Comparison of ENCODE assay signal across 11 cellular contexts in the genomic region with DNA sequence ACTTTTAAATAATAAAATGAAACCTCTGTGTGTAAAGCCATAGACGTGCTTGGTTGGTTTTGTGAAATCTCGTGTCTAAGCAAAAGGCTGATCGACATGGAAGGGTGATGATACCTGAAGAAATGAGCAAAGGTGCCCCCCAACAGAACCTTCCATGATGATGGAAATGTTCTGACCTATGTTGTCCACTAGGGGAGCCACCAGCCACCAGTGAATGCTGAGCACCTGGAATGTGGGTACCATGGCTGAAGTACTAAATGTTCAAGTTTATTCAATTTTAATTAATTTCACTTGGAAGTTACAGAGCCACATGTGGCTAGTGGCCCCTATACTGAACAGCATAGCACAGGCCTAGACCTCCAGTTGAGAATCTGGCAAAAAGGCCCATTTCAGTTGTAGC.
DNase-seq lines count a peak whose midpoint lies in the region; ATAC-seq and TF ChIP-seq lines count a peak whose summit lies in the region.
"Had no signal": no experiment of that assay in that cellular context is flagged by ENCODE, and none has a peak within 500 bp of the region (broad histone marks: within the 10 kb centered on the region; RNA-seq: fewer than 3 reads in every experiment).

No MANE protein-coding gene starts in this region.

- no peaks in the 10 kb centered on the region for H3K4me1 Mint-ChIP-seq in endodermal cell
- no peaks in the 10 kb centered on the region for H3K4me1 Mint-ChIP-seq in neural crest cell
- peaks cover 13% of the 10 kb centered on the region for H3K4me1 Mint-ChIP-seq in stimulated activated naive CD8-positive, alpha-beta T cell treated with anti-CD3 and anti-CD28 coated beads, Interleukin-15, amount 100 ng/mL, for 72 hours

- ATAC-seq in stimulated activated naive CD8-positive, alpha-beta T cell treated with anti-CD3 and anti-CD28 coated beads, Interleukin-15, amount 100 ng/mL, for 72 hours: no peak
- no peak for ATAC-seq in psoas muscle
- ATAC-seq: mucosa of descending colon had no signal

- H3K4me3 ChIP-seq in Loucy (ENCODE audit: low read length, poor library complexity, severe bottlenecking) (no peak overlapping the region), endodermal cell (ENCODE audit: low read length) (no peak overlapping the region), psoas muscle (no peak overlapping the region)
- H3K4me3 ChIP-seq: mucosa of descending colon had no signal

- no peaks in the 10 kb centered on the region for H3F3A ChIP-seq in Loucy (ENCODE audit: low read depth)

- H3K9me3 Mint-ChIP-seq in endodermal cell: peaks cover 5% of the 10 kb centered on the region
- peaks cover 3% of the 10 kb centered on the region for H3K9me3 Mint-ChIP-seq in neural crest cell
- no peaks in the 10 kb centered on the region for H3K9me3 Mint-ChIP-seq in stimulated activated naive CD8-positive, alpha-beta T cell treated with anti-CD3 and anti-CD28 coated beads, Interleukin-15, amount 100 ng/mL, for 72 hours
- H3K9me3 Mint-ChIP-seq: activated T-cell treated with anti-CD3 and anti-CD28 coated beads, Interleukin-2, amount 50 U/mL, for 24 hours had no signal

- H3K27ac ChIP-seq in endodermal cell (ENCODE audit: low read depth, low read length) (no peak overlapping the region), psoas muscle (no peak overlapping the region)

- H3K79me2 ChIP-seq in Loucy (ENCODE audit: insufficient read depth, low read length): no peaks in the 10 kb centered on the region

- H3K4me1 ChIP-seq in Loucy (ENCODE audit: insufficient read depth, low read length, poor library complexity, severe bottlenecking) (peaks cover 7% of the 10 kb centered on the region), endodermal cell (ENCODE audit: control insufficient read depth, insufficient read depth, low read length) (no peaks in the 10 kb centered on the region), psoas muscle (no peaks in the 10 kb centered on the region)

- CTCF ChIA-PET in GM10248 (lab: Yijun Ruan, JAX): interaction anchor here (0.9 to 4.9 kb wide), 15 partner anchors 10 to 317 kb away, joined by 3 to 44 read pairs (median 4); a partner anchor contains a TSS

- no peaks in the 10 kb centered on the region for H3K9me3 ChIP-seq in Loucy (ENCODE audit: insufficient read depth, low read depth, low read length)
- peaks cover 7% of the 10 kb centered on the region for H3K9me3 ChIP-seq in endodermal cell (ENCODE audit: control insufficient read depth, low read length)
- no peaks in the 10 kb centered on the region for H3K9me3 ChIP-seq in psoas muscle
- H3K9me3 ChIP-seq: mucosa of descending colon had no signal

- intact Hi-C loops in psoas muscle (cut with DNase I): loop anchor here (5.0 to 10.0 kb wide), 3 partner anchors 190 to 317 kb away; a partner anchor contains a TSS

- no peaks in the 10 kb centered on the region for H3K9me2 ChIP-seq in Loucy (replicated peaks; ENCODE audit: low read depth, low read length)

- H3K27ac Mint-ChIP-seq in endodermal cell: no peak overlapping the region
- H3K27ac Mint-ChIP-seq in neural crest cell (ENCODE audit: unreplicated experiment): no peak overlapping the region
- no peak overlapping the region for H3K27ac Mint-ChIP-seq in stimulated activated naive CD8-positive, alpha-beta T cell treated with anti-CD3 and anti-CD28 coated beads, Interleukin-15, amount 100 ng/mL, for 72 hours
- H3K27ac Mint-ChIP-seq: activated T-cell treated with anti-CD3 and anti-CD28 coated beads, Interleukin-2, amount 50 U/mL, for 24 hours had no signal

- POLR2A ChIA-PET in GM10248 (lab: Yijun Ruan, JAX): no interaction called here

- peaks cover 3% of the 10 kb centered on the region for H4K20me1 ChIP-seq in Loucy (ENCODE audit: insufficient read depth, low read length, poor library complexity, severe bottlenecking)

- H2AFZ ChIP-seq in Loucy (ENCODE audit: low read length): no peak overlapping the region

- H3K4me3 Mint-ChIP-seq in endodermal cell (no peak overlapping the region), neural crest cell (no peak overlapping the region)
- no peak overlapping the region for H3K4me3 Mint-ChIP-seq in stimulated activated naive CD8-positive, alpha-beta T cell treated with anti-CD3 and anti-CD28 coated beads, Interleukin-15, amount 100 ng/mL, for 72 hours
- H3K4me3 Mint-ChIP-seq: activated T-cell treated with anti-CD3 and anti-CD28 coated beads, Interleukin-2, amount 50 U/mL, for 24 hours had no signal

- H3K27me3 Mint-ChIP-seq in endodermal cell (ENCODE audit: insufficient read depth) (peaks cover 11% of the 10 kb centered on the region), neural crest cell (ENCODE audit: low read depth) (peaks cover 4% of the 10 kb centered on the region)
- H3K27me3 Mint-ChIP-seq in stimulated activated naive CD8-positive, alpha-beta T cell treated with anti-CD3 and anti-CD28 coated beads, Interleukin-15, amount 100 ng/mL, for 72 hours: peaks cover 41% of the 10 kb centered on the region

- DNase-seq in GM10248 (ENCODE audit: extremely low spot score) (peak; percentile 14), endodermal cell (peak; percentile 62), neural crest cell (ENCODE audit: low read depth, low spot score) (no peak), psoas muscle (no peak), SW 1271 (lab: John Stamatoyannopoulos, UW) (no peak)
- DNase-seq in stimulated activated CD4-positive, alpha-beta T cell treated with anti-CD3 and anti-CD28 coated beads, Interleukin-2, amount 100 ng/mL, for 24 hours: no peak
- DNase-seq in stimulated activated naive CD8-positive, alpha-beta T cell treated with anti-CD3 and anti-CD28 coated beads, Interleukin-15, amount 100 ng/mL, for 72 hours: no peak
- DNase-seq: activated T-cell treated with anti-CD3 and anti-CD28 coated beads, Interleukin-2, amount 50 U/mL, for 24 hours; NCI-H2081 had no signal

- H3K36me3 ChIP-seq in Loucy (ENCODE audit: insufficient read depth, low read length): no peaks in the 10 kb centered on the region
- H3K36me3 ChIP-seq in endodermal cell (ENCODE audit: control insufficient read depth, insufficient read depth, low read length): no peaks in the 10 kb centered on the region
- no peaks in the 10 kb centered on the region for H3K36me3 ChIP-seq in psoas muscle (ENCODE audit: insufficient read depth in 1 of 2, low read depth in 1 of 2)

- H3K27me3 ChIP-seq in Loucy (ENCODE audit: insufficient read depth, low read length, poor library complexity, severe bottlenecking) (peaks cover 69% of the 10 kb centered on the region), endodermal cell (ENCODE audit: control insufficient read depth, insufficient read depth, low read length, poor library complexity, severe bottlenecking) (no peaks in the 10 kb centered on the region), psoas muscle (ENCODE audit: insufficient read depth in 3 of 3, low read length in 2 of 3) (no peaks in the 10 kb centered on the region)

- H3K9ac ChIP-seq in Loucy (ENCODE audit: low read depth, low read length, poor library complexity, severe bottlenecking) (no peak overlapping the region), endodermal cell (ENCODE audit: extremely low read depth, low read length, poor library complexity, severe bottlenecking) (no peak overlapping the region)

- H3K36me3 Mint-ChIP-seq in endodermal cell (ENCODE audit: low read depth): no peaks in the 10 kb centered on the region
- no peaks in the 10 kb centered on the region for H3K36me3 Mint-ChIP-seq in neural crest cell (ENCODE audit: low read depth)

- TF ChIP-seq CTCF in GM10248 (IDR thresholded peaks at IDR 0.05; ENCODE audit: control extremely low read depth, extremely low read depth, low read depth, missing control alignments) (peak; percentile 37), Loucy (conservative IDR thresholded peaks at IDR 0.05; ENCODE audit: low read length) (peak; percentile 77), endodermal cell (conservative IDR thresholded peaks at IDR 0.05) (peak; percentile 75), neural crest cell (conservative IDR thresholded peaks at IDR 0.05) (peak; percentile 52), psoas muscle (IDR thresholded peaks at IDR 0.05) (no peak)

- WGBS in endodermal cell (ENCODE audit: insufficient coverage in 1 of 2, insufficient read length in 1 of 2), 2 experiments: 82 to 84% methylated on average over 3 of the region's 3 CpGs
- 92 to 94% (median 93%) methylated on average over 3 of the region's 3 CpGs for WGBS in psoas muscle, 3 donors

- H3K4me2 ChIP-seq in Loucy (ENCODE audit: low read depth, low read length, poor library complexity, severe bottlenecking): no peak overlapping the region

Comparison
In these comparisons a context has a peak if more than half of its experiments do, and no peak if none do; other contexts are left out.
1. DNase-seq: peak in GM10248 (single experiment) and endodermal cell (single experiment); none in neural crest cell (single experiment), stimulated activated CD4-positive, alpha-beta T cell treated with anti-CD3 and anti-CD28 coated beads, Interleukin-2, amount 100 ng/mL, for 24 hours (0 of 2), stimulated activated naive CD8-positive, alpha-beta T cell treated with anti-CD3 and anti-CD28 coated beads, Interleukin-15, amount 100 ng/mL, for 72 hours (0 of 2), psoas muscle (0 of 2) and SW 1271 (0 of 2).